Comparison of ENCODE assay signal across 8 cellular contexts in the genomic region with DNA sequence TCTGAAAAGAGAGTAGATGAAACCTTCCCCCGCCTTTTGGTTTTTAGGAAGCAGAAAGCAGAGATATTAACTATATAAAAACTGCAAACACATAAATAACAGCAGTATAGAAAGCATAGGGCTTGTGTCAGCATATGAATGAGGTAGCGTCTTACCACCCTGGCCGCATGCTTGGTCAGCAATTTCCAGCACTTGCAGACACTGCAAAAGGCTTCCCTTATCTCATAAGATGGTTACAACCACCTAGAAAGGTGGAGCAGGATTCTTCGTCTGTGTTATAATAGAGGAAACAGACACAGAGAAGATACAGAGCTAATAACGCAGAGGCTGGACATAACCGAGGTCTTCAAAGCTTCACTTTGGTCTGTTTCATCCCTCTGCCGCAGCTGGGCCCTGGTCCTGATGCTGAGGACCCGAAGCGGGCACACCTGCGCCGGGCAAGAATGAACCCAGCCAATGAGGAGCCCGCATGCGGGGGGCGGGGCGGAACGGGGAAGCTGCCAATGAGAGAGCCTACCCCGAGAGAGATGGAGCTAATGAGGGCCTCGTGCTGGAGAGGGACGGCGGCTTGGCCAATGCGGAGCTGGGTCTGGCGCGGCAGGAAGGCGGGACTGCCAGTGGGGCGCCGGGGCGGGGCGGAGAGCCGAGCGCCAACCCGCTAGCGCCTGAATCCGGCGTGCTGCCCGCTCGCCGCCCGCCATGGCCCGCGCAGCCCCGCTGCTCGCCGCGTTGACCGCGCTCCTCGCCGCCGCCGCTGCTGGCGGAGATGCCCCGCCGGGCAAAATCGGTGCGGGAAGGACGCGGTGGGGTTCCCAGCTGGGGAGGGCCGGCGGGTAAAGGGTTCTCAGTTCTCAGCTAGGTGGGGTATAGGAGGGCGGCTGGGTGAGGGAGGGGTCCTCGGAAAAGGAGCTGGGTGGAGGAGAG. TPM values are rescaled to one million over a fixed set of nuclear protein-coding genes. Genes with fewer than 3 reads are reported as not detected.
A peak's percentile ranks its signal among the peaks of the same experiment; 100 is the strongest.
DNase-seq lines count a peak whose midpoint lies in the region; ATAC-seq and TF ChIP-seq lines count a peak whose summit lies in the region.

A gene with protein sequence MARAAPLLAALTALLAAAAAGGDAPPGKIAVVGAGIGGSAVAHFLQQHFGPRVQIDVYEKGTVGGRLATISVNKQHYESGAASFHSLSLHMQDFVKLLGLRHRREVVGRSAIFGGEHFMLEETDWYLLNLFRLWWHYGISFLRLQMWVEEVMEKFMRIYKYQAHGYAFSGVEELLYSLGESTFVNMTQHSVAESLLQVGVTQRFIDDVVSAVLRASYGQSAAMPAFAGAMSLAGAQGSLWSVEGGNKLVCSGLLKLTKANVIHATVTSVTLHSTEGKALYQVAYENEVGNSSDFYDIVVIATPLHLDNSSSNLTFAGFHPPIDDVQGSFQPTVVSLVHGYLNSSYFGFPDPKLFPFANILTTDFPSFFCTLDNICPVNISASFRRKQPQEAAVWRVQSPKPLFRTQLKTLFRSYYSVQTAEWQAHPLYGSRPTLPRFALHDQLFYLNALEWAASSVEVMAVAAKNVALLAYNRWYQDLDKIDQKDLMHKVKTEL (plus strand): TSS at position 677 of the 924 bp plus-strand sequence. CDS start 23 bp downstream, at position 700.

- peaks cover 61% of the 10 kb centered on the region for H3K4me1 Mint-ChIP-seq in activated naive CD4-positive, alpha-beta T cell treated with anti-CD3 and anti-CD28 coated beads for 36 hours (ENCODE audit: low read depth)

- DNase-seq in GM06990 (ENCODE audit: extremely low read depth, insufficient read length) (peak; percentile 93), NB4 (ENCODE audit: low read depth) (peak; percentile 96), SK-N-DZ (ENCODE audit: low spot score) (peak; percentile 96), globus pallidus (ENCODE audit: low spot score) (peak; percentile 96), non-pigmented ciliary epithelial cell (ENCODE audit: low read depth) (peak; percentile 66), superior temporal gyrus (ENCODE audit: extremely low spot score) (peak; percentile 98)
- peak; percentile 95 for DNase-seq in activated naive CD4-positive, alpha-beta T cell treated with anti-CD3 and anti-CD28 coated beads for 36 hours

- H3K27me3 ChIP-seq in GM06990 (replicated peaks; ENCODE audit: control insufficient read depth, insufficient read depth, low read length), result no peaks in the 10 kb centered on the region

- no peaks in the 10 kb centered on the region for H3K9me3 Mint-ChIP-seq in activated naive CD4-positive, alpha-beta T cell treated with anti-CD3 and anti-CD28 coated beads for 36 hours

- H3K36me3 Mint-ChIP-seq in activated naive CD4-positive, alpha-beta T cell treated with anti-CD3 and anti-CD28 coated beads for 36 hours (ENCODE audit: low read depth), result peaks cover 22% of the 10 kb centered on the region

- peak within 1 kb of the TSS; percentile 89 for H3K4me3 ChIP-seq in GM06990 (replicated peaks; ENCODE audit: low read depth, low read length)
- H3K4me3 ChIP-seq in NB4 (ENCODE audit: low read depth, low read length), result peak within 1 kb of the TSS; percentile 76

- H3K27ac Mint-ChIP-seq in activated naive CD4-positive, alpha-beta T cell treated with anti-CD3 and anti-CD28 coated beads for 36 hours, result peak within 1 kb of the TSS; percentile 90

- ATAC-seq in HG02571 (IDR thresholded peaks at IDR 0.05; ENCODE audit: unreplicated experiment), result peak; percentile 99

- peaks cover 6% of the 10 kb centered on the region for H3K36me3 ChIP-seq in GM06990 (ENCODE audit: control insufficient read depth, insufficient read depth, low read length)

- intact Hi-C loops in activated naive CD4-positive, alpha-beta T cell treated with anti-CD3 and anti-CD28 coated beads for 36 hours (cut with micrococcal nuclease), result loop anchor here (1.0 to 5.0 kb wide), 7 partner anchors 12 to 1725 kb away; a partner anchor contains a TSS

- TF ChIP-seq CTCF in GM06990 (IDR thresholded peaks at IDR 0.05; ENCODE audit: insufficient read depth, low read length, poor library complexity, severe bottlenecking) (no peak), NB4 (IDR thresholded peaks at IDR 0.05; ENCODE audit: low read depth, low read length) (no peak)

- H3K4me3 Mint-ChIP-seq in activated naive CD4-positive, alpha-beta T cell treated with anti-CD3 and anti-CD28 coated beads for 36 hours, result peak within 1 kb of the TSS; percentile 95

- peak; percentile 83 for TF ChIP-seq POLR2A in NB4 (IDR thresholded peaks at IDR 0.05; ENCODE audit: extremely low read depth, insufficient read length)

- CTCF ChIA-PET in activated naive CD4-positive, alpha-beta T cell treated with anti-CD3 and anti-CD28 coated beads for 36 hours (lab: Charles Lee), result interaction anchor here (0.6 to 5.0 kb wide), 10 partner anchors 10 to 261 kb away, joined by 3 to 51 read pairs (median 6); a partner anchor contains a TSS

- no peaks in the 10 kb centered on the region for H3K27me3 Mint-ChIP-seq in activated naive CD4-positive, alpha-beta T cell treated with anti-CD3 and anti-CD28 coated beads for 36 hours (ENCODE audit: low read depth)

RNA-seq across cellular contexts. Expression of the gene that starts here (rescaled TPM):
- 35.5 and 36.3 TPM in 2 replicates for polyA plus RNA-seq in SK-N-DZ (2014; cell fraction: cytosol; rRNA removed)
- polyA plus RNA-seq in SK-N-DZ (2014; cell fraction: nucleus; rRNA removed), result 32.9 and 42.1 TPM in 2 replicates
- 10 to 100 TPM; 19.9 to 21.0 TPM for total RNA-seq in activated naive CD4-positive, alpha-beta T cell treated with anti-CD3 and anti-CD28 coated beads for 36 hours

Comparison
In these comparisons a context has a peak if more than half of its experiments do, and no peak if none do; other contexts are left out.
1. Peak in every context shown above with its lines: DNase-seq, ATAC-seq and H3K4me3 ChIP-seq.